In genomic region chr22:32205974-32206773, GRCh38 we compare ENCODE assay signal across 13 cellular contexts. TPM values are rescaled to one million over a fixed set of nuclear protein-coding genes. Genes with fewer than 3 reads are reported as not detected.
DNase-seq lines count a peak whose midpoint lies in the region; ATAC-seq and TF ChIP-seq lines count a peak whose summit lies in the region.
"Had no signal": no experiment of that assay in that cellular context is flagged by ENCODE, and none has a peak within 500 bp of the region (broad histone marks: within the 10 kb centered on the region; RNA-seq: fewer than 3 reads in every experiment).

No MANE protein-coding gene starts in this region.

- peak overlapping the region; percentile 66 for H3K9ac ChIP-seq in mesendoderm (ENCODE audit: low read length)

- no peak overlapping the region for H4K8ac ChIP-seq in mesendoderm (ENCODE audit: low read depth, low read length)

- no peak overlapping the region for H2BK5ac ChIP-seq in mesendoderm (ENCODE audit: low read length)

- peak overlapping the region in 2 of 8 donors; percentile 71 to 85 for H3K27ac Mint-ChIP-seq in CD8-positive, alpha-beta memory T cell
- no peak overlapping the region for H3K27ac Mint-ChIP-seq in WTC11
- H3K27ac Mint-ChIP-seq: activated CD4-positive, alpha-beta T cell treated with anti-CD3 and anti-CD28 coated beads for 36 hours had no signal

- no peak overlapping the region for H3K23ac ChIP-seq in mesendoderm (ENCODE audit: low read length)

- H3K79me1 ChIP-seq in mesendoderm (ENCODE audit: low read length), result peaks cover 1% of the 10 kb centered on the region

- H3K9me3 Mint-ChIP-seq in CD8-positive, alpha-beta memory T cell, result no peaks in the 10 kb centered on the region
- H3K9me3 Mint-ChIP-seq in WTC11, result no peaks in the 10 kb centered on the region

- TF ChIP-seq CTCF in GM12865 (IDR thresholded peaks at IDR 0.05; ENCODE audit: insufficient read depth, low read depth, low read length, missing control alignments) (peak; percentile 4), WTC11 (IDR thresholded peaks at IDR 0.05) (peak; percentile 28; the same call in 1 of the 2 replicates)

- CTCF ChIA-PET in CD8-positive, alpha-beta memory T cell (lab: Charles Lee), result no interaction called here
- CTCF ChIA-PET in WTC11 (lab: Charles Lee), result interaction anchor here (0.6 to 3.2 kb wide), 19 partner anchors 10 to 248 kb away, joined by 3 to 23 read pairs (median 6); no protein-coding TSS in a partner anchor

- POLR2A ChIA-PET in CD8-positive, alpha-beta memory T cell (lab: Charles Lee), result no interaction called here
- POLR2A ChIA-PET in WTC11 (lab: Charles Lee), result no interaction called here

- peak overlapping the region; percentile 22 for H2AK5ac ChIP-seq in mesendoderm (ENCODE audit: low read length)

- H2BK15ac ChIP-seq in mesendoderm (replicated peaks; ENCODE audit: low read depth), result no peak overlapping the region

- H3K56ac ChIP-seq in mesendoderm (ENCODE audit: low read length), result peak overlapping the region; percentile 87

- H3K27me3 Mint-ChIP-seq in CD8-positive, alpha-beta memory T cell, result peaks cover 2 to 16% of the 10 kb centered on the region in 2 donors
- peaks cover 56% of the 10 kb centered on the region for H3K27me3 Mint-ChIP-seq in WTC11 (ENCODE audit: low read depth)

- no peaks in the 10 kb centered on the region for H3K36me3 Mint-ChIP-seq in CD8-positive, alpha-beta memory T cell
- no peaks in the 10 kb centered on the region; the same call in 1 of the 2 replicates for H3K36me3 Mint-ChIP-seq in WTC11

- DNase-seq in CD8-positive, alpha-beta memory T cell, result peak in 1 of 5 donors; percentile 33
- no peak for DNase-seq in GM12865 (ENCODE audit: low read depth)
- DNase-seq in WTC11 (ENCODE audit: low spot score), result peak; percentile 68
- DNase-seq in mesendoderm, result peak; percentile 53
- DNase-seq in hippocampal formation (lab: John Stamatoyannopoulos, UW), result no peak
- DNase-seq: amniotic stem cell, ovary had no signal

- H3K4me1 ChIP-seq in CD8-positive, alpha-beta memory T cell (ENCODE audit: insufficient read depth, low read length), result peaks cover 37% of the 10 kb centered on the region
- H3K4me1 ChIP-seq in mesendoderm (ENCODE audit: control insufficient read depth, low read depth, low read length), result peaks cover 6% of the 10 kb centered on the region

- H3K4me2 ChIP-seq in mesendoderm (ENCODE audit: low read length), result peak overlapping the region; percentile 36

- WGBS in mesendoderm (ENCODE audit: extremely low coverage, insufficient coverage, low lambda C conversion rate), result no CpG with 5 or more reads among the region's 30 CpGs

- peaks cover 41 to 54% (median 50%) of the 10 kb centered on the region in 3 donors for H3K4me1 Mint-ChIP-seq in CD8-positive, alpha-beta memory T cell
- H3K4me1 Mint-ChIP-seq in WTC11, result peaks cover 51% of the 10 kb centered on the region

- no peaks in the 10 kb centered on the region for H3K36me3 ChIP-seq in CD8-positive, alpha-beta memory T cell (ENCODE audit: insufficient read depth, low read length)
- no peaks in the 10 kb centered on the region for H3K36me3 ChIP-seq in mesendoderm (ENCODE audit: control insufficient read depth, insufficient read depth, low read length)
- H3K36me3 ChIP-seq: ovary had no signal

- H3K79me2 ChIP-seq in mesendoderm (ENCODE audit: control insufficient read depth, insufficient read depth, low read length), result no peaks in the 10 kb centered on the region

- no peak overlapping the region for H3K27ac ChIP-seq in CD8-positive, alpha-beta memory T cell (ENCODE audit: low read depth, low read length)
- H3K27ac ChIP-seq in mesendoderm (ENCODE audit: low read depth, low read length), result no peak overlapping the region
- H3K27ac ChIP-seq: ovary, skin epidermis had no signal

- no peaks in the 10 kb centered on the region for H3K9me3 ChIP-seq in CD8-positive, alpha-beta memory T cell (ENCODE audit: low read length)
- H3K9me3 ChIP-seq: ovary had no signal

- no peak overlapping the region for H4K5ac ChIP-seq in mesendoderm (ENCODE audit: low read length)

- H3K4me3 ChIP-seq in CD8-positive, alpha-beta memory T cell (ENCODE audit: low read length), result no peak overlapping the region
- H3K4me3 ChIP-seq in GM12865 (ENCODE audit: low read depth, low read length) (no peak overlapping the region), mesendoderm (ENCODE audit: low read length) (no peak overlapping the region)
- H3K4me3 ChIP-seq: ovary, skin epidermis had no signal

- no peak overlapping the region for H3K4ac ChIP-seq in mesendoderm (ENCODE audit: low read depth, low read length)

- peak overlapping the region in 5 of 7 donors; percentile 50 to 91 (median 74) for H3K4me3 Mint-ChIP-seq in CD8-positive, alpha-beta memory T cell
- peak overlapping the region; percentile 36 for H3K4me3 Mint-ChIP-seq in WTC11

- H3K27me3 ChIP-seq in CD8-positive, alpha-beta memory T cell (ENCODE audit: insufficient read depth, low read length, poor library complexity, severe bottlenecking), result no peaks in the 10 kb centered on the region
- H3K27me3 ChIP-seq in mesendoderm (ENCODE audit: insufficient read depth, low read length, poor library complexity), result no peaks in the 10 kb centered on the region
- H3K27me3 ChIP-seq: ovary had no signal

- H3K18ac ChIP-seq in mesendoderm (ENCODE audit: low read length), result no peak overlapping the region

- H2BK120ac ChIP-seq in mesendoderm (ENCODE audit: low read depth, low read length), result no peak overlapping the region

- ATAC-seq in WTC11 (peak; percentile 14), GM18907 (IDR thresholded peaks at IDR 0.05; ENCODE audit: unreplicated experiment) (no peak), GM18870 (IDR thresholded peaks at IDR 0.05; ENCODE audit: unreplicated experiment) (no peak)

TF ChIP-seq in WTC11, 78 proteins besides CTCF, POLR2A, EP300 and RAD21:
- TF ChIP-seq RORB (CRISPR knock-in tag; IDR thresholded peaks at IDR 0.05) (no peak), ZBTB43 (CRISPR knock-in tag; IDR thresholded peaks at IDR 0.05) (0 out of 2 replicates have a peak, but pooled peaks have one; percentile 41), JUN (CRISPR knock-in tag; IDR thresholded peaks at IDR 0.05) (no peak), SP1 (CRISPR knock-in tag; conservative IDR thresholded peaks at IDR 0.05) (0 out of 2 replicates have a peak, but pooled peaks have one; percentile 19), HMGXB4 (CRISPR knock-in tag; IDR thresholded peaks at IDR 0.05) (0 out of 2 replicates have a peak, but pooled peaks have one; percentile 35)

RNA-seq across cellular contexts. Expression of gene RFPL2, which starts 1.3 kb away (rescaled TPM):
- not detected for total RNA-seq in CD8-positive, alpha-beta memory T cell
- 1.9 TPM for polyA plus RNA-seq in CD8-positive, alpha-beta memory T cell
- 0.39 to 0.48 TPM (median 0.41 TPM) in 3 replicates for total RNA-seq in WTC11 (2021)
- 1.8 TPM for polyA plus RNA-seq in mesendoderm (2013, experiment 1 of 2)
- polyA plus RNA-seq in mesendoderm (2013, experiment 2 of 2), result 1.8 TPM
- total RNA-seq: activated CD4-positive, alpha-beta T cell treated with anti-CD3 and anti-CD28 coated beads for 36 hours; lung microvascular endothelial cell; ovary had no signal
- polyA plus RNA-seq: ovary had no signal

RNA-seq across cellular contexts. Expression of gene C22orf42, which starts 47.1 kb away (rescaled TPM):
- not detected for total RNA-seq in CD8-positive, alpha-beta memory T cell
- polyA plus RNA-seq in CD8-positive, alpha-beta memory T cell, result not detected
- 0.61 to 0.78 TPM (median 0.69 TPM) in 3 replicates for total RNA-seq in WTC11 (2021)
- polyA plus RNA-seq in mesendoderm (2013, experiment 1 of 2), result 0.62 TPM
- 0.67 TPM for polyA plus RNA-seq in mesendoderm (2013, experiment 2 of 2)
- total RNA-seq: activated CD4-positive, alpha-beta T cell treated with anti-CD3 and anti-CD28 coated beads for 36 hours; lung microvascular endothelial cell; ovary; T-helper 1 cell treated with Interleukin-12 subunit alpha and Interleukin-12 subunit beta and Interleukin-4 antibody, amounts not matched to agents 30 ng/mL and 1 ng/mL, for 36 hours had no signal
- polyA plus RNA-seq: ovary had no signal

RNA-seq across cellular contexts. Expression of gene SLC5A4, which starts 49.0 kb away (rescaled TPM):
- not detected for total RNA-seq in CD8-positive, alpha-beta memory T cell
- polyA plus RNA-seq in CD8-positive, alpha-beta memory T cell, result not detected
- 0.09 to 0.37 TPM (median 0.22 TPM) in 3 replicates for total RNA-seq in WTC11 (2021)
- not detected for polyA plus RNA-seq in mesendoderm (2013, experiment 1 of 2)
- not detected for polyA plus RNA-seq in mesendoderm (2013, experiment 2 of 2)
- total RNA-seq: activated CD4-positive, alpha-beta T cell treated with anti-CD3 and anti-CD28 coated beads for 36 hours; T-helper 1 cell treated with Interleukin-12 subunit alpha and Interleukin-12 subunit beta and Interleukin-4 antibody, amounts not matched to agents 30 ng/mL and 1 ng/mL, for 36 hours had no signal

Comparison
In these comparisons a context has a peak if more than half of its experiments do, and no peak if none do; other contexts are left out.
1. DNase-seq: peak in WTC11 (single experiment) and mesendoderm (single experiment); none in GM12865 (single experiment) and hippocampal formation (0 of 2).